In the genomic region with DNA sequence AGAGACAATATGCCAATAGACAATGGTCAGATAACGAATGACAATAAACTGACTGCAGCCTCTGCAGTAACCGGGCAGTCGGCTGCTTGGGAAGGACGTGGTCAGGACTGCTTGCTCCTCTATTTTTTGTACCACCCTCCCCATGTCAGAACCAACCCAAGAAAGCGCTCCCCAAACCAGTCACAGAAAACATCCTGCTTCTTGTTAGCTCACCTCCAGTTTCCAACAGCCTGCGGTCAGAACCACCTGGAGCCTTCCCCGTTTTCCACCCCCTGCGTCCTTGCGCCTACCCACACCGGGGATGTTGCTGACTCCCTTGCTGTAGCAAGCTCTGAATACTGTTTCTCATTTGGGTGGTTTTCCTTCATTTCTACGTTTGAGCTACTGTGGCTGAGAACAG, we compare ENCODE assay signal across 13 cellular contexts. TPM values are rescaled to one million over a fixed set of nuclear protein-coding genes. Genes with fewer than 3 reads are reported as not detected.
DNase-seq lines count a peak whose midpoint lies in the region; ATAC-seq lines count a peak whose summit lies in the region.
"Had no signal": no experiment of that assay in that cellular context is flagged by ENCODE, and none has a peak within 500 bp of the region (broad histone marks: within the 10 kb centered on the region; RNA-seq: fewer than 3 reads in every experiment).

No MANE protein-coding gene starts in this region.

- H3K36me3 Mint-ChIP-seq in activated naive CD4-positive, alpha-beta T cell treated with anti-CD3 and anti-CD28 coated beads for 36 hours (ENCODE audit: low read depth) = peaks cover 16% of the 10 kb centered on the region
- H3K36me3 Mint-ChIP-seq in activated naive CD4-positive, alpha-beta T cell treated with anti-CD3 and anti-CD28 coated beads, Interleukin-2, amount 50 U/mL, for 72 hours = peaks cover 8 to 22% of the 10 kb centered on the region in 2 donors
- H3K36me3 Mint-ChIP-seq in T-helper 17 cell (ENCODE audit: low read depth) = peaks cover 3% of the 10 kb centered on the region

- no peak overlapping the region for H3K27ac Mint-ChIP-seq in activated naive CD4-positive, alpha-beta T cell treated with anti-CD3 and anti-CD28 coated beads for 36 hours
- H3K27ac Mint-ChIP-seq in activated naive CD4-positive, alpha-beta T cell treated with anti-CD3 and anti-CD28 coated beads, Interleukin-2, amount 50 U/mL, for 72 hours = no peak overlapping the region
- H3K27ac Mint-ChIP-seq in T-helper 17 cell = peak overlapping the region; percentile 34
- H3K27ac Mint-ChIP-seq in stimulated activated naive CD8-positive, alpha-beta T cell treated with anti-CD3 and anti-CD28 coated beads, Interleukin-15, amount 100 ng/mL, for 72 hours = no peak overlapping the region

- H3K9me3 ChIP-seq in T-helper 17 cell (ENCODE audit: control insufficient read depth, low read length, poor library complexity, severe bottlenecking) = no peaks in the 10 kb centered on the region
- H3K9me3 ChIP-seq: testis had no signal

- H3K27me3 Mint-ChIP-seq in activated naive CD4-positive, alpha-beta T cell treated with anti-CD3 and anti-CD28 coated beads for 36 hours (ENCODE audit: low read depth) = no peaks in the 10 kb centered on the region
- no peaks in the 10 kb centered on the region for H3K27me3 Mint-ChIP-seq in T-helper 17 cell
- no peaks in the 10 kb centered on the region for H3K27me3 Mint-ChIP-seq in stimulated activated naive CD8-positive, alpha-beta T cell treated with anti-CD3 and anti-CD28 coated beads, Interleukin-15, amount 100 ng/mL, for 72 hours

- H3K4me1 Mint-ChIP-seq in activated naive CD4-positive, alpha-beta T cell treated with anti-CD3 and anti-CD28 coated beads for 36 hours (ENCODE audit: low read depth) = peaks cover 11% of the 10 kb centered on the region
- H3K4me1 Mint-ChIP-seq in T-helper 17 cell = peaks cover 10% of the 10 kb centered on the region
- peaks cover 24% of the 10 kb centered on the region for H3K4me1 Mint-ChIP-seq in stimulated activated naive CD8-positive, alpha-beta T cell treated with anti-CD3 and anti-CD28 coated beads, Interleukin-15, amount 100 ng/mL, for 72 hours

- CTCF ChIA-PET in activated naive CD4-positive, alpha-beta T cell treated with anti-CD3 and anti-CD28 coated beads for 36 hours (lab: Charles Lee) = interaction anchor here (1.7 kb wide), 1 partner anchor 58 kb away, joined by 3 read pairs; no protein-coding TSS in a partner anchor

- intact Hi-C loops in activated naive CD4-positive, alpha-beta T cell treated with anti-CD3 and anti-CD28 coated beads for 36 hours (cut with micrococcal nuclease) = no loop called here

- peak overlapping the region; percentile 54 for H3K4me3 Mint-ChIP-seq in activated naive CD4-positive, alpha-beta T cell treated with anti-CD3 and anti-CD28 coated beads for 36 hours
- peak overlapping the region; percentile 66 for H3K4me3 Mint-ChIP-seq in T-helper 17 cell
- peak overlapping the region; percentile 41 to 55 for H3K4me3 Mint-ChIP-seq in stimulated activated naive CD8-positive, alpha-beta T cell treated with anti-CD3 and anti-CD28 coated beads, Interleukin-15, amount 100 ng/mL, for 72 hours

- no peaks in the 10 kb centered on the region for H3K9me3 Mint-ChIP-seq in activated naive CD4-positive, alpha-beta T cell treated with anti-CD3 and anti-CD28 coated beads for 36 hours
- H3K9me3 Mint-ChIP-seq in activated naive CD4-positive, alpha-beta T cell treated with anti-CD3 and anti-CD28 coated beads, Interleukin-2, amount 50 U/mL, for 72 hours = no peaks in the 10 kb centered on the region
- no peaks in the 10 kb centered on the region for H3K9me3 Mint-ChIP-seq in stimulated activated naive CD8-positive, alpha-beta T cell treated with anti-CD3 and anti-CD28 coated beads, Interleukin-15, amount 100 ng/mL, for 72 hours

- DNase-seq in activated naive CD4-positive, alpha-beta T cell treated with anti-CD3 and anti-CD28 coated beads for 36 hours = no peak
- DNase-seq in activated naive CD4-positive, alpha-beta T cell treated with anti-CD3 and anti-CD28 coated beads, Interleukin-2, amount 50 U/mL, for 72 hours (ENCODE audit: low spot score in 2 of 2) = no peak
- no peak for DNase-seq in T-helper 17 cell
- DNase-seq in iris pigment epithelial cell (ENCODE audit: low read depth) = peak; percentile 73
- no peak for DNase-seq in stimulated activated naive CD8-positive, alpha-beta T cell treated with anti-CD3 and anti-CD28 coated beads, Interleukin-15, amount 100 ng/mL, for 72 hours
- DNase-seq in NOMO-1 treated with dmso at 0.1 percent for 144 hours (lab: John Stamatoyannopoulos, UW; ENCODE audit: unreplicated experiment) = no peak
- DNase-seq in AG08395 (ENCODE audit: low spot score) = no peak
- DNase-seq: AML-193, left cardiac atrium, NCI-H1930, testis had no signal

- no peak for ATAC-seq in activated naive CD4-positive, alpha-beta T cell treated with anti-CD3 and anti-CD28 coated beads, Interleukin-2, amount 50 U/mL, for 72 hours
- ATAC-seq in T-helper 17 cell (no peak), GM21390 (IDR thresholded peaks at IDR 0.05; ENCODE audit: unreplicated experiment) (no peak)
- ATAC-seq in stimulated activated naive CD8-positive, alpha-beta T cell treated with anti-CD3 and anti-CD28 coated beads, Interleukin-15, amount 100 ng/mL, for 72 hours = no peak
- ATAC-seq: K562, left cardiac atrium had no signal

RNA-seq across cellular contexts. Expression of a gene that starts 1.7 kb away (rescaled TPM):
- total RNA-seq in activated naive CD4-positive, alpha-beta T cell treated with anti-CD3 and anti-CD28 coated beads for 36 hours = 10 to 100 TPM; 16.2 to 16.3 TPM
- total RNA-seq in activated naive CD4-positive, alpha-beta T cell treated with anti-CD3 and anti-CD28 coated beads, Interleukin-2, amount 50 U/mL, for 72 hours = 10 to 100 TPM; 15.0 to 25.1 TPM
- 10 to 100 TPM; 32.5 to 36.8 TPM for total RNA-seq in T-helper 17 cell

RNA-seq across cellular contexts. Expression of a gene that starts 39.6 kb away (rescaled TPM):
- total RNA-seq in activated naive CD4-positive, alpha-beta T cell treated with anti-CD3 and anti-CD28 coated beads for 36 hours = 100 to 1,000 TPM; 109 to 114 TPM
- 100 to 1,000 TPM; 120 to 163 TPM for total RNA-seq in activated naive CD4-positive, alpha-beta T cell treated with anti-CD3 and anti-CD28 coated beads, Interleukin-2, amount 50 U/mL, for 72 hours
- 100 to 1,000 TPM; 446 to 548 TPM for total RNA-seq in T-helper 17 cell

RNA-seq across cellular contexts. Expression of a gene that starts 47.4 kb away (rescaled TPM):
- total RNA-seq in activated naive CD4-positive, alpha-beta T cell treated with anti-CD3 and anti-CD28 coated beads for 36 hours = 10 to 100 TPM; 40.2 to 40.4 TPM
- 100 to 1,000 TPM in 1 of 2 donors, 10 to 100 TPM in 1; 21.2 to 153 TPM for total RNA-seq in activated naive CD4-positive, alpha-beta T cell treated with anti-CD3 and anti-CD28 coated beads, Interleukin-2, amount 50 U/mL, for 72 hours
- total RNA-seq in T-helper 17 cell = 10 to 100 TPM; 61.6 to 74.1 TPM

RNA-seq across cellular contexts. Expression of a gene that starts 53.6 kb away (rescaled TPM):
- 10 to 100 TPM; 57.7 to 59.9 TPM for total RNA-seq in activated naive CD4-positive, alpha-beta T cell treated with anti-CD3 and anti-CD28 coated beads for 36 hours
- 10 to 100 TPM; 23.7 to 87.6 TPM for total RNA-seq in activated naive CD4-positive, alpha-beta T cell treated with anti-CD3 and anti-CD28 coated beads, Interleukin-2, amount 50 U/mL, for 72 hours
- total RNA-seq in T-helper 17 cell = 100 to 1,000 TPM; 137 to 168 TPM
